8 cellular contexts compared by ENCODE assay signal in genomic region chr1:220786337-220787068, GRCh38. TPM values are rescaled to one million over a fixed set of nuclear protein-coding genes. Genes with fewer than 3 reads are reported as not detected.
DNase-seq lines count a peak whose midpoint lies in the region; ATAC-seq, FAIRE-seq and TF ChIP-seq lines count a peak whose summit lies in the region.

TSS of gene MTARC1 (plus strand) at chr1:220786913. CDS start at chr1:220786945, 32 bp downstream.

- peaks cover 10% of the 10 kb centered on the region for H3K4me1 ChIP-seq in mammary epithelial cell (ENCODE audit: insufficient read depth, low read length)
- peaks cover 7% of the 10 kb centered on the region for H3K4me1 ChIP-seq in keratinocyte (ENCODE audit: control insufficient read depth, extremely low read depth, insufficient read depth, low read length)
- peaks cover 4 to 22% (median 10%) of the 10 kb centered on the region in 3 donors for H3K4me1 ChIP-seq in skeletal muscle tissue (ENCODE audit: control insufficient read depth in 3 of 3, insufficient read depth in 3 of 3, low read length in 3 of 3)

- 55% methylated on average over 16 of the region's 56 CpGs for WGBS in mammary epithelial cell (ENCODE audit: low coverage, missing lambda C conversion rate)

- H3K79me2 ChIP-seq in mammary epithelial cell (ENCODE audit: insufficient read depth, low read length) (no peaks in the 10 kb centered on the region), keratinocyte (ENCODE audit: control insufficient read depth, insufficient read depth, low read length) (no peaks in the 10 kb centered on the region)

- no peaks in the 10 kb centered on the region for H3K27me3 ChIP-seq in mammary epithelial cell (ENCODE audit: insufficient read depth, low read length)
- H3K27me3 ChIP-seq in keratinocyte (ENCODE audit: control insufficient read depth, extremely low read depth, insufficient read depth, low read length) = peaks cover 6% of the 10 kb centered on the region
- H3K27me3 ChIP-seq in skeletal muscle tissue (ENCODE audit: control insufficient read depth in 3 of 3, insufficient read depth in 3 of 3, low read length in 3 of 3) = no peaks in the 10 kb centered on the region

- no peak within 1 kb of the TSS for H3K27ac ChIP-seq in mammary epithelial cell (ENCODE audit: insufficient read depth, low read depth, low read length)
- no peak within 1 kb of the TSS for H3K27ac ChIP-seq in keratinocyte (ENCODE audit: control insufficient read depth, insufficient read depth, low read length)
- H3K27ac ChIP-seq in skeletal muscle tissue (ENCODE audit: low read depth, low read length) = peak within 1 kb of the TSS; percentile 49

- H3K36me3 ChIP-seq in mammary epithelial cell (ENCODE audit: insufficient read depth, low read length) = no peaks in the 10 kb centered on the region
- H3K36me3 ChIP-seq in keratinocyte (ENCODE audit: control insufficient read depth in 2 of 2, extremely low read depth in 1 of 2, insufficient read depth in 2 of 2, low read length in 2 of 2) = no peaks in the 10 kb centered on the region
- H3K36me3 ChIP-seq in skeletal muscle tissue (ENCODE audit: control insufficient read depth in 3 of 3, insufficient read depth in 3 of 3, low read length in 3 of 3) = peaks cover 8 to 13% (median 8%) of the 10 kb centered on the region in 3 donors

- no peak for FAIRE-seq in keratinocyte (lab: Jason Lieb, UNC)

- H3K4me3 ChIP-seq in mammary epithelial cell (replicated peaks in 1 of 3; ENCODE audit: insufficient read depth in 1 of 3, low read depth in 2 of 3, low read length in 3 of 3) (peak within 1 kb of the TSS; percentile 47 to 59 (median 52)), keratinocyte (ENCODE audit: control insufficient read depth in 2 of 3, extremely low read depth in 1 of 3, insufficient read depth in 2 of 3, low read depth in 1 of 3, low read length in 3 of 3) (peak within 1 kb of the TSS; percentile 38 to 67 (median 63)), skeletal muscle tissue (ENCODE audit: low read length in 3 of 3) (peak within 1 kb of the TSS; percentile 69 to 78 (median 74))

- H2AFZ ChIP-seq in mammary epithelial cell (ENCODE audit: low read depth, low read length) (peak within 1 kb of the TSS; percentile 79), keratinocyte (ENCODE audit: control insufficient read depth, low read length) (peak within 1 kb of the TSS; percentile 75)

- dilution Hi-C loops in mammary epithelial cell (cut with HindIII; ENCODE audit: low sequenced_read_pairs) = no loop called here
- dilution Hi-C loops in keratinocyte (cut with MboI; ENCODE audit: extremely low pct_ligation_motif_present, low sequenced_read_pairs) = no loop called here

- in situ Hi-C loops in mammary epithelial cell (cut with MboI; ENCODE audit: low sequenced_read_pairs in 2 of 2) = loop anchor here (25.0 kb wide), 2 partner anchors 924 to 949 kb away; no protein-coding TSS in a partner anchor

- peak; percentile 81 for DNase-seq in AG08396 (ENCODE audit: low spot score)
- peak; percentile 72 to 83 for DNase-seq in NCI-H524 (lab: John Stamatoyannopoulos, UW)
- no peak for DNase-seq in mammary epithelial cell
- DNase-seq in keratinocyte (ENCODE audit: low read depth, low spot score) = no peak
- DNase-seq in OCI-M1 (lab: John Stamatoyannopoulos, UW) = no peak

- TF ChIP-seq CTCF in mammary epithelial cell (conservative IDR thresholded peaks at IDR 0.05 in 1 of 2, IDR thresholded peaks at IDR 0.05 in 1 of 2; ENCODE audit: extremely low read depth in 1 of 2, insufficient read depth in 1 of 2, low read depth in 1 of 2, low read length in 2 of 2) (no peak), keratinocyte (optimal IDR thresholded peaks at IDR 0.05 in 1 of 3, IDR thresholded peaks at IDR 0.05 in 1 of 3, conservative IDR thresholded peaks at IDR 0.05 in 1 of 3; ENCODE audit: extremely low read depth in 1 of 3, insufficient read depth in 2 of 3, low read length in 3 of 3) (peak in 2 of 3 experiments; percentile 4 to 5)

- BruUV-seq in mammary epithelial cell (replicated peaks; lab: Mats Ljungman, UMichigan) = no TSS peak

- H3K9me1 ChIP-seq in keratinocyte (ENCODE audit: control insufficient read depth, extremely low read depth, insufficient read depth, low read length) = no peaks in the 10 kb centered on the region

- peak; percentile 65 for ATAC-seq in GM18867 (IDR thresholded peaks at IDR 0.05; ENCODE audit: unreplicated experiment)
- ATAC-seq in HG03159 (IDR thresholded peaks at IDR 0.05; ENCODE audit: unreplicated experiment) = peak; percentile 63

- no peaks in the 10 kb centered on the region for H4K20me1 ChIP-seq in mammary epithelial cell (ENCODE audit: insufficient read depth, low read length)
- no peaks in the 10 kb centered on the region for H4K20me1 ChIP-seq in keratinocyte (ENCODE audit: control insufficient read depth, extremely low read depth, insufficient read depth, low read length)

- CTCF ChIA-PET in mammary epithelial cell (lab: Charles Lee; ENCODE audit: low non-redundant PET) = no interaction called here

- H3K4me2 ChIP-seq in mammary epithelial cell (ENCODE audit: insufficient read depth, low read depth, low read length) (peak within 1 kb of the TSS; percentile 94), keratinocyte (ENCODE audit: control insufficient read depth, extremely low read depth, insufficient read depth, low read depth, low read length) (peak within 1 kb of the TSS; percentile 72)

- H3K9me3 ChIP-seq in mammary epithelial cell (replicated peaks; ENCODE audit: insufficient read depth, low read length) = no peaks in the 10 kb centered on the region
- no peaks in the 10 kb centered on the region for H3K9me3 ChIP-seq in keratinocyte (ENCODE audit: control insufficient read depth, low read depth, low read length)
- H3K9me3 ChIP-seq in skeletal muscle tissue (ENCODE audit: control insufficient read depth in 3 of 3, low read length in 3 of 3) = no peaks in the 10 kb centered on the region

- H3K9ac ChIP-seq in mammary epithelial cell (ENCODE audit: insufficient read depth, low read length) = no peak within 1 kb of the TSS
- H3K9ac ChIP-seq in keratinocyte (ENCODE audit: control insufficient read depth, extremely low read depth, insufficient read depth, low read length) = peak within 1 kb of the TSS; percentile 46
- H3K9ac ChIP-seq in skeletal muscle tissue (ENCODE audit: low read depth in 1 of 3, low read length in 3 of 3) = peak within 1 kb of the TSS; percentile 67 to 89 (median 82)

- intact Hi-C loops in mammary epithelial cell (cut with micrococcal nuclease) = no loop called here

RNA-seq across cellular contexts. Expression of gene MTARC1, which starts in this region (rescaled TPM):
- total RNA-seq in mammary epithelial cell (1 to 10 TPM in 1 of 2 donors, under 1 TPM in 1; 0.61 to 1.2 TPM), skeletal muscle tissue (5.2 TPM)
- polyA plus RNA-seq in mammary epithelial cell (1.8 TPM), keratinocyte (0.68 to 2.1 TPM (median 2.1 TPM) in 3 replicates)
- polyA minus RNA-seq in mammary epithelial cell (not detected), keratinocyte (0.10 to 3.1 TPM (median 0.46 TPM) in 3 replicates)
- polyA plus RNA-seq in keratinocyte (2011; ENCODE audit: low read depth) = not detected
- 1.6 and 1.8 TPM in 2 replicates for polyA plus RNA-seq in keratinocyte (2011; cell fraction: cytosol; rRNA removed)
- 0.81 and 1.7 TPM in 2 replicates for polyA plus RNA-seq in keratinocyte (2011; cell fraction: nucleus; rRNA removed)
- polyA plus RNA-seq in keratinocyte (2012; ENCODE audit: low replicate concordance) = 0.42 and 1.6 TPM in 2 replicates
- polyA minus RNA-seq in keratinocyte (2011; cell fraction: cytosol; rRNA and poly(A)+ RNA removed) = 3.3 TPM
- 0.63 and 1.3 TPM in 2 replicates for polyA minus RNA-seq in keratinocyte (2011; cell fraction: nucleus; rRNA and poly(A)+ RNA removed)

Comparison
In these comparisons a context has a peak if more than half of its experiments do, and no peak if none do; other contexts are left out.
1. DNase-seq: peak in AG08396 (single experiment) and NCI-H524 (2 of 2); none in mammary epithelial cell (single experiment), keratinocyte (single experiment) and OCI-M1 (single experiment).
2. CTCF ChIP-seq: peak in keratinocyte (2 of 3); none in mammary epithelial cell (0 of 2).
3. Peak in every context shown above with its lines, with median percentiles within 50 percentile points of each other: H3K4me3 ChIP-seq.